In the genomic region with DNA sequence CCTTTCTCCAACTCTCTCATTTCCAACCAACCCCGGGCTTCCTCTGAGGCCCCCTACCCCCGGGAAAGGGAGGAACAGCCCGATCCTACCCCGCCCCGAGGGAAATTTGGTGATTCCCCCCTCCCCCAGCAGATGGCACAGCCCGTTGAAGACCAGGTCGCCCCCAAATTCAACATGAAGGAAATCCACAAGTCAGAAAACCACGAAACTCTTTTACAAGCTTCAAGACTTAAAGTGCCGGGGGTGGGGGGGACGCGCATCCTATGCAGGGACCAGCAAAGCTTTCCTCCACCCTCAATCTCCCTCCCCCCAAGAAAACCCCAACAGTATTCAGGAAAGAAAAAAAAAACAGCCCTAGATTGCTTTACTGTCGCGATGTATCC, we compare ENCODE assay signal across 1 cellular context.
TF ChIP-seq lines count a peak whose summit lies in the region.

No MANE protein-coding gene starts in this region.

TF ChIP-seq in A549, 52 proteins besides CTCF, POLR2A, EP300 and RAD21 (continued from another document):
- TF ChIP-seq, protein P1, sequence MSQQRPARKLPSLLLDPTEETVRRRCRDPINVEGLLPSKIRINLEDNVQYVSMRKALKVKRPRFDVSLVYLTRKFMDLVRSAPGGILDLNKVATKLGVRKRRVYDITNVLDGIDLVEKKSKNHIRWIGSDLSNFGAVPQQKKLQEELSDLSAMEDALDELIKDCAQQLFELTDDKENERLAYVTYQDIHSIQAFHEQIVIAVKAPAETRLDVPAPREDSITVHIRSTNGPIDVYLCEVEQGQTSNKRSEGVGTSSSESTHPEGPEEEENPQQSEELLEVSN (IDR thresholded peaks at IDR 0.05; ENCODE audit: borderline replicate concordance, low read depth): no peak
- TF ChIP-seq HOXB5 (CRISPR knock-in tag; IDR thresholded peaks at IDR 0.05): no peak
- no peak for TF ChIP-seq SREBF2 (IDR thresholded peaks at IDR 0.05)
- no peak for TF ChIP-seq NFE2L2 (conservative IDR thresholded peaks at IDR 0.05; ENCODE audit: low read length)
- TF ChIP-seq, protein P2, sequence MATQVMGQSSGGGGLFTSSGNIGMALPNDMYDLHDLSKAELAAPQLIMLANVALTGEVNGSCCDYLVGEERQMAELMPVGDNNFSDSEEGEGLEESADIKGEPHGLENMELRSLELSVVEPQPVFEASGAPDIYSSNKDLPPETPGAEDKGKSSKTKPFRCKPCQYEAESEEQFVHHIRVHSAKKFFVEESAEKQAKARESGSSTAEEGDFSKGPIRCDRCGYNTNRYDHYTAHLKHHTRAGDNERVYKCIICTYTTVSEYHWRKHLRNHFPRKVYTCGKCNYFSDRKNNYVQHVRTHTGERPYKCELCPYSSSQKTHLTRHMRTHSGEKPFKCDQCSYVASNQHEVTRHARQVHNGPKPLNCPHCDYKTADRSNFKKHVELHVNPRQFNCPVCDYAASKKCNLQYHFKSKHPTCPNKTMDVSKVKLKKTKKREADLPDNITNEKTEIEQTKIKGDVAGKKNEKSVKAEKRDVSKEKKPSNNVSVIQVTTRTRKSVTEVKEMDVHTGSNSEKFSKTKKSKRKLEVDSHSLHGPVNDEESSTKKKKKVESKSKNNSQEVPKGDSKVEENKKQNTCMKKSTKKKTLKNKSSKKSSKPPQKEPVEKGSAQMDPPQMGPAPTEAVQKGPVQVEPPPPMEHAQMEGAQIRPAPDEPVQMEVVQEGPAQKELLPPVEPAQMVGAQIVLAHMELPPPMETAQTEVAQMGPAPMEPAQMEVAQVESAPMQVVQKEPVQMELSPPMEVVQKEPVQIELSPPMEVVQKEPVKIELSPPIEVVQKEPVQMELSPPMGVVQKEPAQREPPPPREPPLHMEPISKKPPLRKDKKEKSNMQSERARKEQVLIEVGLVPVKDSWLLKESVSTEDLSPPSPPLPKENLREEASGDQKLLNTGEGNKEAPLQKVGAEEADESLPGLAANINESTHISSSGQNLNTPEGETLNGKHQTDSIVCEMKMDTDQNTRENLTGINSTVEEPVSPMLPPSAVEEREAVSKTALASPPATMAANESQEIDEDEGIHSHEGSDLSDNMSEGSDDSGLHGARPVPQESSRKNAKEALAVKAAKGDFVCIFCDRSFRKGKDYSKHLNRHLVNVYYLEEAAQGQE (IDR thresholded peaks at IDR 0.05): no peak
